Comparison of ENCODE assay signal across 20 cellular contexts in the genomic region with DNA sequence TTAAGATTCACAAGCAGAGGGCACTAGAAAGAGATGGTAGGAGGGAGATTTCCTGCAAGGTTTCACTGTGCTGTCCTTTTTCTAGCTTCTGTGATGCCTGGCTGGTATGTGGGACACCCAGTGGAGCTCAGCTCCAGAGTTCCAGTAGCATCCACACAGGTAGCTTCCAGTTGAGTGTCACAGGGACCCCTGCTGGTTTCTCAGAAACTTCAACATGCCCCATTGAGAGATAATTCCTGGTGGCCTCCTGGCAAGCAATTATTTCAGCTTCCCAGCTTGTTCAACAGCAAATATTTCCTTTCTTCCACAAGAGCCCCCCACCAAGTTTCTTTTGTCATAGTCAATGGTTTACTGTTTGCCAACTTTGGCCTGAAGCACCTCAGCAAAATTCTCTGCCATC.
DNase-seq lines count a peak whose midpoint lies in the region; ATAC-seq and TF ChIP-seq lines count a peak whose summit lies in the region.
"Had no signal": no experiment of that assay in that cellular context is flagged by ENCODE, and none has a peak within 500 bp of the region (broad histone marks: within the 10 kb centered on the region; RNA-seq: fewer than 3 reads in every experiment).

No MANE protein-coding gene starts in this region.

- intact Hi-C loops in heart right ventricle (cut with DNase I): no loop called here

- H3K4me2 ChIP-seq in neuronal stem cell (ENCODE audit: insufficient read depth, low read length, poor library complexity, severe bottlenecking): no peak overlapping the region
- H3K4me2 ChIP-seq: BLaER1 treated with 17β-estradiol and CSF1 and Interleukin-3, amounts not matched to agents 10 nM and 100 nM had no signal

- no peak overlapping the region for H2AFZ ChIP-seq in neuronal stem cell (ENCODE audit: low read length)

- no peak overlapping the region for H3K27ac ChIP-seq in brain microvascular endothelial cell
- no peak overlapping the region for H3K27ac ChIP-seq in neuronal stem cell (replicated peaks; ENCODE audit: low read length)
- H3K27ac ChIP-seq in heart right ventricle: no peak overlapping the region
- H3K27ac ChIP-seq: BLaER1 treated with 17β-estradiol and CSF1 and Interleukin-3, amounts not matched to agents 10 nM and 100 nM; thyroid gland had no signal

- H3K4me3 ChIP-seq in GM06990 (replicated peaks; ENCODE audit: low read depth, low read length) (no peak overlapping the region), LNCaP clone FGC (ENCODE audit: low read depth, low read length) (no peak overlapping the region), brain microvascular endothelial cell (ENCODE audit: low read depth, low read length) (no peak overlapping the region), neuronal stem cell (ENCODE audit: low read length in 2 of 2) (no peak overlapping the region), heart right ventricle (no peak overlapping the region)
- H3K4me3 ChIP-seq: BLaER1 treated with 17β-estradiol and CSF1 and Interleukin-3, amounts not matched to agents 10 nM and 100 nM; lung; thyroid gland had no signal

- no peaks in the 10 kb centered on the region for H3K79me1 ChIP-seq in neuronal stem cell (ENCODE audit: low read depth, low read length)

- H4K8ac ChIP-seq in neuronal stem cell (ENCODE audit: low read depth, low read length): no peak overlapping the region

- H3K14ac ChIP-seq in neuronal stem cell (ENCODE audit: low read length): no peak overlapping the region

- ATAC-seq in heart right ventricle: no peak
- no peak for ATAC-seq in HG03095 (IDR thresholded peaks at IDR 0.05; ENCODE audit: unreplicated experiment)
- ATAC-seq: natural killer cell treated with Interleukin-12 subunit alpha and Interleukin-12 subunit beta and Interleukin-15 and Interleukin-18, amount 100 ng/mL, for 72 hours had no signal

- TF ChIP-seq CTCF in GM06990 (IDR thresholded peaks at IDR 0.05; ENCODE audit: insufficient read depth, low read length, poor library complexity, severe bottlenecking): peak; percentile 13
- peak; percentile 16; the same call in 1 of the 2 replicates for TF ChIP-seq CTCF in LNCaP clone FGC (IDR thresholded peaks at IDR 0.05; ENCODE audit: control insufficient read depth, extremely low read depth, insufficient read depth)
- peak; percentile 11 for TF ChIP-seq CTCF in brain microvascular endothelial cell (IDR thresholded peaks at IDR 0.05; ENCODE audit: low read depth, low read length, missing control alignments)
- TF ChIP-seq CTCF in heart right ventricle (IDR thresholded peaks at IDR 0.05): no peak

- no peak overlapping the region for H2AK5ac ChIP-seq in neuronal stem cell (ENCODE audit: low read depth, low read length)

- no peak overlapping the region for H2BK5ac ChIP-seq in neuronal stem cell (ENCODE audit: low read length)

- no peak overlapping the region for H2BK120ac ChIP-seq in neuronal stem cell (ENCODE audit: low read depth, low read length)

- no peak overlapping the region for H3K9ac ChIP-seq in neuronal stem cell (ENCODE audit: low read depth, low read length, poor library complexity)
- H3K9ac ChIP-seq: BLaER1 treated with 17β-estradiol and CSF1 and Interleukin-3, amounts not matched to agents 10 nM and 100 nM had no signal

- H3K36me3 ChIP-seq in GM06990 (ENCODE audit: control insufficient read depth, insufficient read depth, low read length): no peaks in the 10 kb centered on the region
- no peaks in the 10 kb centered on the region for H3K36me3 ChIP-seq in brain microvascular endothelial cell (replicated peaks)
- no peaks in the 10 kb centered on the region for H3K36me3 ChIP-seq in neuronal stem cell (replicated peaks in 1 of 2; ENCODE audit: control insufficient read depth in 2 of 2, insufficient read depth in 2 of 2, low read length in 2 of 2)
- no peaks in the 10 kb centered on the region for H3K36me3 ChIP-seq in heart right ventricle
- H3K36me3 ChIP-seq: BLaER1 treated with 17β-estradiol and CSF1 and Interleukin-3, amounts not matched to agents 10 nM and 100 nM; thyroid gland had no signal

- no peak overlapping the region for H4K91ac ChIP-seq in neuronal stem cell (ENCODE audit: low read depth, low read length, poor library complexity)

- no peak overlapping the region for H3K4ac ChIP-seq in neuronal stem cell (ENCODE audit: low read length)

- H2BK12ac ChIP-seq in neuronal stem cell (ENCODE audit: low read length): no peak overlapping the region

- H3K23ac ChIP-seq in neuronal stem cell (ENCODE audit: low read depth, low read length, poor library complexity): no peak overlapping the region

- H3K9me3 ChIP-seq in neuronal stem cell (replicated peaks in 1 of 2; ENCODE audit: control insufficient read depth in 2 of 2, insufficient read depth in 1 of 2, low read depth in 1 of 2, low read length in 2 of 2): no peaks in the 10 kb centered on the region
- H3K9me3 ChIP-seq in heart right ventricle: peaks cover 0 to 3% (median 0%) of the 10 kb centered on the region in 11 donors
- H3K9me3 ChIP-seq: BLaER1 treated with 17β-estradiol and CSF1 and Interleukin-3, amounts not matched to agents 10 nM and 100 nM; thyroid gland had no signal

- DNase-seq in GM06990 (ENCODE audit: extremely low read depth, insufficient read length) (no peak), LNCaP clone FGC (ENCODE audit: low read depth) (no peak), brain microvascular endothelial cell (no peak), neuronal stem cell (ENCODE audit: low spot score) (no peak), heart right ventricle (no peak)
- no peak for DNase-seq in activated CD4-positive, CD25-positive, alpha-beta regulatory T cell (lab: John Stamatoyannopoulos, UW)
- DNase-seq: activated CD4-positive, alpha-beta memory T cell treated with anti-CD3 and anti-CD28 coated beads for 36 hours; aorta; hippocampal formation; KG1; NCI-H69; retina; Right ventricle myocardium superior; stimulated activated CD4-positive, alpha-beta T cell treated with anti-CD3 and anti-CD28 coated beads, Interleukin-1b, Interleukin-23, amount 100 ng/mL, for 48 hours; T1000; thyroid gland had no signal

- H3K27me3 ChIP-seq in GM06990 (replicated peaks; ENCODE audit: control insufficient read depth, insufficient read depth, low read length) (no peaks in the 10 kb centered on the region), brain microvascular endothelial cell (replicated peaks) (no peaks in the 10 kb centered on the region), neuronal stem cell (ENCODE audit: control insufficient read depth in 3 of 3, insufficient read depth in 3 of 3, low read depth in 1 of 3, low read length in 3 of 3) (no peaks in the 10 kb centered on the region), heart right ventricle (no peaks in the 10 kb centered on the region)
- H3K27me3 ChIP-seq: BLaER1 treated with 17β-estradiol and CSF1 and Interleukin-3, amounts not matched to agents 10 nM and 100 nM; thyroid gland had no signal

- no peak overlapping the region for H2BK15ac ChIP-seq in neuronal stem cell (ENCODE audit: low read length)

- in situ Hi-C loops in brain microvascular endothelial cell (cut with HindIII; ENCODE audit: low pct_ligation_motif_present, low sequenced_read_pairs): no loop called here

- H3K18ac ChIP-seq in neuronal stem cell (ENCODE audit: low read length): peak overlapping the region; percentile 53

- H3K4me1 ChIP-seq in neuronal stem cell (ENCODE audit: control insufficient read depth in 2 of 2, insufficient read depth in 1 of 2, low read depth in 1 of 2, low read length in 2 of 2) (no peaks in the 10 kb centered on the region), heart right ventricle (no peaks in the 10 kb centered on the region)
- H3K4me1 ChIP-seq: BLaER1 treated with 17β-estradiol and CSF1 and Interleukin-3, amounts not matched to agents 10 nM and 100 nM; thyroid gland had no signal

Comparison
In these comparisons a context has a peak if more than half of its experiments do, and no peak if none do; other contexts are left out.
1. CTCF ChIP-seq: peak in GM06990 (single experiment), LNCaP clone FGC (single experiment) and brain microvascular endothelial cell (single experiment); none in heart right ventricle (0 of 9).